29 cellular contexts compared by ENCODE assay signal in genomic region chr6:20744911-20745557, GRCh38.
DNase-seq lines count a peak whose midpoint lies in the region; FAIRE-seq and TF ChIP-seq lines count a peak whose summit lies in the region.
"Had no signal": no experiment of that assay in that cellular context is flagged by ENCODE, and none has a peak within 500 bp of the region (broad histone marks: within the 10 kb centered on the region; RNA-seq: fewer than 3 reads in every experiment).

No MANE protein-coding gene starts in this region.

- no peak overlapping the region for H2AK5ac ChIP-seq in H1 (ENCODE audit: low read depth, low read length)

- no peak overlapping the region for H2BK12ac ChIP-seq in H1 (ENCODE audit: low read depth, low read length)

- POLR2A ChIA-PET in H1 (lab: Charles Lee; ENCODE audit: partially characterized antibody), result no interaction called here

- H3K27ac ChIP-seq in H1 (ENCODE audit: low read depth, low read length), result no peak overlapping the region
- H3K27ac ChIP-seq: brain microvascular endothelial cell, hepatocyte, HL-60, left ventricle myocardium inferior, ovary, transverse colon, VCaP had no signal

- peaks cover 6% of the 10 kb centered on the region; the same call in 1 of the 2 replicates for H3K9me3 ChIP-seq in Loucy (ENCODE audit: insufficient read depth, low read depth, low read length)
- H3K9me3 ChIP-seq in H1 (ENCODE audit: insufficient read depth in 2 of 2, low read depth in 1 of 2, low read length in 1 of 2), result no peaks in the 10 kb centered on the region
- H3K9me3 ChIP-seq: MG63, ovary, transverse colon had no signal

- peak overlapping the region; percentile 34 for H3K23ac ChIP-seq in H1 (ENCODE audit: insufficient read length)

- peaks cover 31% of the 10 kb centered on the region; the same call in 1 of the 2 replicates for H3K79me2 ChIP-seq in Loucy (ENCODE audit: insufficient read depth, low read length)
- no peaks in the 10 kb centered on the region for H3K79me2 ChIP-seq in H1 (ENCODE audit: control insufficient read depth in 1 of 2, insufficient read depth in 2 of 2, low read length in 2 of 2)
- H3K79me2 ChIP-seq: hepatocyte had no signal

- TF ChIP-seq RAD21 in H1 (IDR thresholded peaks at IDR 0.05 in 1 of 2, conservative IDR thresholded peaks at IDR 0.05 in 1 of 2; ENCODE audit: low read depth in 2 of 2, low read length in 2 of 2), result no peak

- H3F3A ChIP-seq in Loucy (ENCODE audit: low read depth), result no peaks in the 10 kb centered on the region

- no peak overlapping the region for H3K4ac ChIP-seq in H1 (replicated peaks; ENCODE audit: insufficient read length, low read depth, low read length)

- H3K36me3 ChIP-seq in Loucy (ENCODE audit: insufficient read depth, low read length), result peaks cover 18% of the 10 kb centered on the region; the same call in 1 of the 2 replicates
- no peaks in the 10 kb centered on the region for H3K36me3 ChIP-seq in H1 (ENCODE audit: control insufficient read depth in 2 of 4, insufficient read depth in 4 of 4, low read length in 3 of 4)
- H3K36me3 ChIP-seq in H7 (replicated peaks; ENCODE audit: control insufficient read depth, insufficient read depth, low read length), result no peaks in the 10 kb centered on the region
- H3K36me3 ChIP-seq: brain microvascular endothelial cell, MG63, ovary had no signal

- no peak overlapping the region for H3K4me3 ChIP-seq in Loucy (ENCODE audit: low read length, poor library complexity, severe bottlenecking)
- H3K4me3 ChIP-seq in H1 (ENCODE audit: extremely low read depth in 1 of 4, insufficient read depth in 2 of 4, low read depth in 3 of 4, low read length in 4 of 4), result no peak overlapping the region
- H3K4me3 ChIP-seq in H7 (ENCODE audit: insufficient read depth, low read depth, low read length), result no peak overlapping the region
- H3K4me3 ChIP-seq: hepatocyte, left ventricle myocardium inferior, MG63, ovary, transverse colon had no signal

- no peak for FAIRE-seq in H1 (lab: Jason Lieb, UNC)
- no peak for FAIRE-seq in H54 (lab: Jason Lieb, UNC)
- FAIRE-seq: GM12891, HepG2 had no signal

- H4K5ac ChIP-seq in H1 (ENCODE audit: insufficient read length, low read depth, low read length), result no peak overlapping the region

- H4K8ac ChIP-seq in H1 (ENCODE audit: extremely low read depth, insufficient read depth, low read length), result no peak overlapping the region

- no peaks in the 10 kb centered on the region for H3K27me3 ChIP-seq in Loucy (ENCODE audit: insufficient read depth, low read length, poor library complexity, severe bottlenecking)
- H3K27me3 ChIP-seq in H1 (replicated peaks in 1 of 4; ENCODE audit: control insufficient read depth in 3 of 4, extremely low read depth in 1 of 4, insufficient read depth in 3 of 4, low read length in 3 of 4), result no peaks in the 10 kb centered on the region
- no peaks in the 10 kb centered on the region for H3K27me3 ChIP-seq in H7 (ENCODE audit: control insufficient read depth, insufficient read depth, low read length)
- H3K27me3 ChIP-seq: brain microvascular endothelial cell, hepatocyte, MG63, ovary, transverse colon had no signal

- 89% methylated on average over 9 of the region's 9 CpGs; no CpG with 5 or more reads in 1 of the 2 experiments for WGBS in H1 (ENCODE audit: extremely low coverage in 1 of 2, insufficient coverage in 1 of 2, insufficient read length in 1 of 2, insufficient replicate concordance in 2 of 2, low coverage in 1 of 2, low lambda C conversion rate in 2 of 2, missing lambda C conversion rate in 1 of 2), 2 experiments

- H3K4me2 ChIP-seq in Loucy (ENCODE audit: low read depth, low read length, poor library complexity, severe bottlenecking) (peak overlapping the region; percentile 6), H1 (ENCODE audit: insufficient read depth in 1 of 2, low read depth in 2 of 2, low read length in 2 of 2) (no peak overlapping the region)
- H3K4me2 ChIP-seq: hepatocyte had no signal

- no peak overlapping the region for H3K56ac ChIP-seq in H1 (replicated peaks; ENCODE audit: insufficient read length, low read depth, low read length)

- no peak overlapping the region for H2BK15ac ChIP-seq in H1 (ENCODE audit: low read length)

- TF ChIP-seq EP300 in H1 (IDR thresholded peaks at IDR 0.05; ENCODE audit: borderline replicate concordance in 1 of 2, low read depth in 2 of 2, low read length in 2 of 2), result no peak

- no peak overlapping the region for H2BK120ac ChIP-seq in H1 (replicated peaks; ENCODE audit: low read depth, low read length)

- no peaks in the 10 kb centered on the region for H3K79me1 ChIP-seq in H1 (ENCODE audit: low read depth, low read length)

- H4K91ac ChIP-seq in H1 (replicated peaks; ENCODE audit: insufficient read length, low read length), result no peak overlapping the region

- DNase-seq in DMS79 (lab: John Stamatoyannopoulos, UW) (peak; percentile 81), NCI-H2081 treated with DMSO at 0.1 percent for 48 hours (lab: John Stamatoyannopoulos, UW) (peak; percentile 19), H1 (ENCODE audit: low read depth in 1 of 2, low spot score in 2 of 2) (no peak), HuH-7.5 (ENCODE audit: low spot score) (no peak), H7 (no peak), AG08396 (ENCODE audit: low spot score) (no peak), H54 (ENCODE audit: insufficient read length, low spot score) (no peak)
- DNase-seq: activated CD4-positive, alpha-beta T cell treated with anti-CD3 and anti-CD28 coated beads, Interleukin-2, amount 50 U/mL, for 48 hours; activated CD8-positive, alpha-beta memory T cell treated with anti-CD3 and anti-CD28 coated beads, Interleukin-2, amount 50 U/mL, for 48 hours; brain microvascular endothelial cell; CD4-positive, alpha-beta memory T cell; effector CD8-positive, alpha-beta T cell; foreskin melanocyte; immature natural killer cell; left ventricle myocardium inferior; MG63; midbrain; natural killer cell; ovary; right cardiac atrium; stimulated activated naive CD8-positive, alpha-beta T cell treated with anti-CD3 and anti-CD28 coated beads, Interleukin-15, amount 100 ng/mL, for 72 hours; T-helper 17 cell; transverse colon had no signal

- CTCF ChIA-PET in H1 (lab: Charles Lee; ENCODE audit: partially characterized antibody), result interaction anchor here (1.1 kb wide), 1 partner anchor 13 kb away, joined by 3 read pairs; no protein-coding TSS in a partner anchor

- no peak overlapping the region for H3K14ac ChIP-seq in H1 (ENCODE audit: insufficient read length)

- no peaks in the 10 kb centered on the region for H3K23me2 ChIP-seq in H1 (ENCODE audit: low read depth, low read length)

- no peak overlapping the region for H2BK5ac ChIP-seq in H1 (ENCODE audit: low read depth, low read length)

- H3K4me1 ChIP-seq in Loucy (ENCODE audit: insufficient read depth, low read length, poor library complexity, severe bottlenecking), result peaks cover 52% of the 10 kb centered on the region
- H3K4me1 ChIP-seq in H1 (replicated peaks in 1 of 4; ENCODE audit: control insufficient read depth in 3 of 4, insufficient read depth in 4 of 4, low read length in 3 of 4), result no peaks in the 10 kb centered on the region
- H3K4me1 ChIP-seq: left ventricle myocardium inferior, transverse colon had no signal

- TF ChIP-seq CTCF in Loucy (conservative IDR thresholded peaks at IDR 0.05; ENCODE audit: low read length) (no peak), H1 (IDR thresholded peaks at IDR 0.05; ENCODE audit: control extremely low read depth in 1 of 3, insufficient read depth in 1 of 3, low read depth in 1 of 3, low read length in 3 of 3) (no peak)

- H4K20me1 ChIP-seq in Loucy (ENCODE audit: insufficient read depth, low read length, poor library complexity, severe bottlenecking), result no peaks in the 10 kb centered on the region
- no peaks in the 10 kb centered on the region for H4K20me1 ChIP-seq in H1 (replicated peaks in 1 of 2; ENCODE audit: control insufficient read depth in 1 of 2, insufficient read depth in 2 of 2, low read length in 2 of 2)

- H2AFZ ChIP-seq in Loucy (ENCODE audit: low read length) (no peak overlapping the region), H1 (ENCODE audit: low read length) (no peak overlapping the region)
- H2AFZ ChIP-seq: hepatocyte had no signal

- no peak overlapping the region for H3K18ac ChIP-seq in H1 (ENCODE audit: extremely low read depth, low read length)

- no peak overlapping the region for H2BK20ac ChIP-seq in H1 (ENCODE audit: low read length)

- H3K9me2 ChIP-seq in Loucy (replicated peaks; ENCODE audit: low read depth, low read length), result no peaks in the 10 kb centered on the region

- TF ChIP-seq POLR2A in H1 (IDR thresholded peaks at IDR 0.05; ENCODE audit: control extremely low read depth in 1 of 2, low read depth in 2 of 2, low read length in 2 of 2) (no peak), H54 (IDR thresholded peaks at IDR 0.05; ENCODE audit: low read depth, low read length) (no peak)

- H3K9ac ChIP-seq in Loucy (ENCODE audit: low read depth, low read length, poor library complexity, severe bottlenecking) (no peak overlapping the region), H1 (replicated peaks in 1 of 4; ENCODE audit: extremely low read depth in 1 of 4, low read depth in 3 of 4, low read length in 3 of 4) (no peak overlapping the region)

TF ChIP-seq in H1, 55 proteins besides CTCF, POLR2A, EP300 and RAD21 (continues in another document):
- TF ChIP-seq RXRA (IDR thresholded peaks at IDR 0.05; ENCODE audit: insufficient read depth, low read depth, low read length) (no peak), CBX8 (IDR thresholded peaks at IDR 0.05; ENCODE audit: borderline replicate concordance, low read depth, low read length) (no peak), SAP30 (IDR thresholded peaks at IDR 0.05; ENCODE audit: insufficient read depth, insufficient replicate concordance, low read length) (no peak), EZH2 (IDR thresholded peaks at IDR 0.05; ENCODE audit: low read depth, low read length, severe bottlenecking) (no peak), GTF2F1 (IDR thresholded peaks at IDR 0.05; ENCODE audit: borderline replicate concordance, low read depth, low read length) (no peak), CBX5 (IDR thresholded peaks at IDR 0.05; ENCODE audit: low read depth, low read length) (no peak), NRF1 (IDR thresholded peaks at IDR 0.05; ENCODE audit: low read depth, low read length) (no peak), JUN (IDR thresholded peaks at IDR 0.05; ENCODE audit: low read depth, low read length) (no peak), TBP (IDR thresholded peaks at IDR 0.05; ENCODE audit: low read depth, low read length) (no peak), ASH2L (IDR thresholded peaks at IDR 0.05; ENCODE audit: low read length) (no peak), FOSL1 (IDR thresholded peaks at IDR 0.05; ENCODE audit: insufficient read depth, low read depth, low read length) (no peak), TAF7 (optimal IDR thresholded peaks at IDR 0.05; ENCODE audit: borderline replicate concordance, low read depth, low read length) (no peak), SRF (IDR thresholded peaks at IDR 0.05; ENCODE audit: low read depth, low read length) (no peak), BACH1 (IDR thresholded peaks at IDR 0.05; ENCODE audit: low read length) (no peak), CHD2 (IDR thresholded peaks at IDR 0.05; ENCODE audit: low read length) (no peak)

Comparison
In these comparisons a context has a peak if more than half of its experiments do, and no peak if none do; other contexts are left out.
1. DNase-seq: peak in DMS79 (single experiment) and NCI-H2081 treated with DMSO at 0.1 percent for 48 hours (single experiment); none in H1 (0 of 2), HuH-7.5 (single experiment), H7 (single experiment), AG08396 (single experiment) and H54 (single experiment).